In genomic region chr15:95260856-95261255, GRCh38 we compare ENCODE assay signal across 1 cellular context.
TF ChIP-seq lines count a peak whose summit lies in the region.

No MANE protein-coding gene starts in this region.

TF ChIP-seq in endothelial cell of umbilical vein, 7 proteins besides CTCF, POLR2A, EP300 and RAD21 (continued from another document):
- TF ChIP-seq MYC (IDR thresholded peaks at IDR 0.05; ENCODE audit: low read depth, low read length) (no peak), POLR2AphosphoS5 (IDR thresholded peaks at IDR 0.05; ENCODE audit: insufficient read depth, low read depth, low read length) (no peak), EZH2 (IDR thresholded peaks at IDR 0.05; ENCODE audit: borderline replicate concordance, low read depth, low read length, severe bottlenecking) (no peak), GATA2 (IDR thresholded peaks at IDR 0.05; ENCODE audit: insufficient read depth, insufficient read length, low read depth, low read length) (no peak)
